18 cellular contexts compared by ENCODE assay signal in the genomic region with DNA sequence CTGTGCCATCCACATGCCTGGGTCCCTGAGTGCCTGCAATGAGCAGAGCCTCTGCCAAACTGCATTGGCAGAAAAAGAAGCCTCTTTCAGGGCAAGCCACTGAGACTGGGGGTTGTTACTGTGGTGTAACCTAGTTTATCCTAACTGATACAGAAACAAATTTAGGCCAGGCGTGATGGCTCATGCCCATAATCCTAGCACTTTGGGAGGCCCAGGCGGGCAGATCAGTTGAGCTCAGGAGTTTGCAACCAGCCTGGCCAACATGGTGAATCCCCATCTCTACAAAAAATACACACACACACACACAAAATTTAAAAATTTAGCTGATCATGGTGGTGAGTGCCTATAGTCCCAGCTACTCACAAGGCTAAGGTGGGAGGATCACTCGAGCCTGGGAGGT.
DNase-seq lines count a peak whose midpoint lies in the region; ATAC-seq and TF ChIP-seq lines count a peak whose summit lies in the region.
"Had no signal": no experiment of that assay in that cellular context is flagged by ENCODE, and none has a peak within 500 bp of the region (broad histone marks: within the 10 kb centered on the region; RNA-seq: fewer than 3 reads in every experiment).

No MANE protein-coding gene starts in this region.

- no peak overlapping the region for H3K4me3 ChIP-seq in heart right ventricle
- H3K4me3 ChIP-seq in left lung: no peak overlapping the region
- no peak overlapping the region for H3K4me3 ChIP-seq in spleen
- H3K4me3 ChIP-seq in SK-N-SH (ENCODE audit: low read depth in 2 of 2, low read length in 1 of 2): no peak overlapping the region
- H3K4me3 ChIP-seq: HAP-1 had no signal

- H3K27me3 ChIP-seq in heart right ventricle (peaks cover 0 to 39% (median 7%) of the 10 kb centered on the region in 7 donors), left lung (peaks cover 0 to 23% of the 10 kb centered on the region in 2 donors), spleen (replicated peaks in 1 of 7) (peaks cover 0 to 15% (median 0%) of the 10 kb centered on the region in 7 donors), SK-N-SH (ENCODE audit: insufficient read depth) (peaks cover 61% of the 10 kb centered on the region; the same call in 1 of the 2 replicates)
- H3K27me3 ChIP-seq: BE2C had no signal

- no peaks in the 10 kb centered on the region for H3K79me2 ChIP-seq in SK-N-SH (ENCODE audit: insufficient read depth)

- H3K9me3 Mint-ChIP-seq in chondrocyte (ENCODE audit: low read depth): no peaks in the 10 kb centered on the region
- H3K9me3 Mint-ChIP-seq: CD8-positive, alpha-beta memory T cell had no signal

- H3K4me2 ChIP-seq in SK-N-SH: no peak overlapping the region

- TF ChIP-seq EP300 in SK-N-SH (IDR thresholded peaks at IDR 0.05; ENCODE audit: borderline replicate concordance in 1 of 2, low read depth in 1 of 2, low read length in 1 of 2): no peak

- H3K36me3 ChIP-seq in heart right ventricle (no peaks in the 10 kb centered on the region), left lung (no peaks in the 10 kb centered on the region), spleen (no peaks in the 10 kb centered on the region), SK-N-SH (replicated peaks in 1 of 2; ENCODE audit: control insufficient read depth in 1 of 2, insufficient read depth in 2 of 2, low read length in 1 of 2) (no peaks in the 10 kb centered on the region)
- H3K36me3 ChIP-seq: BE2C, HAP-1 had no signal

- H3K4me3 Mint-ChIP-seq in chondrocyte (ENCODE audit: unreplicated experiment): no peak overlapping the region
- H3K4me3 Mint-ChIP-seq: CD4-positive, CD25-positive, alpha-beta regulatory T cell; CD8-positive, alpha-beta memory T cell had no signal

- no peak overlapping the region for H3K27ac Mint-ChIP-seq in chondrocyte (ENCODE audit: unreplicated experiment)
- H3K27ac Mint-ChIP-seq: CD4-positive, CD25-positive, alpha-beta regulatory T cell had no signal

- no peak for ATAC-seq in heart right ventricle
- no peak for ATAC-seq in left lung

- H3F3A ChIP-seq in SK-N-SH (replicated peaks; ENCODE audit: insufficient read depth): no peaks in the 10 kb centered on the region

- WGBS in heart right ventricle, 2 donors: 80 to 90% methylated on average over 3 of the region's 3 CpGs
- 88 to 100% (median 92%) methylated on average over 3 of the region's 3 CpGs for WGBS in spleen, 5 donors
- WGBS in SK-N-SH (ENCODE audit: low lambda C conversion rate): 53% methylated on average over 3 of the region's 3 CpGs

- no peaks in the 10 kb centered on the region for H3K4me1 ChIP-seq in heart right ventricle
- no peaks in the 10 kb centered on the region for H3K4me1 ChIP-seq in left lung
- no peaks in the 10 kb centered on the region for H3K4me1 ChIP-seq in spleen
- H3K4me1 ChIP-seq in SK-N-SH (ENCODE audit: control insufficient read depth in 1 of 2, insufficient read depth in 2 of 2, low read depth in 1 of 2, low read length in 1 of 2): peaks cover 0 to 8% of the 10 kb centered on the region in 2 experiments; a peak in 1 of 4 replicates
- H3K4me1 ChIP-seq: HAP-1 had no signal

- H3K27ac ChIP-seq in heart right ventricle: no peak overlapping the region
- H3K27ac ChIP-seq in left lung: no peak overlapping the region
- no peak overlapping the region for H3K27ac ChIP-seq in spleen
- no peak overlapping the region for H3K27ac ChIP-seq in SK-N-SH (ENCODE audit: low read depth in 2 of 2, low read length in 1 of 2)

- POLR2A ChIA-PET in SK-N-SH (lab: Yijun Ruan, JAX): no interaction called here

- H2AFZ ChIP-seq in SK-N-SH (ENCODE audit: low read depth): no peak overlapping the region

- TF ChIP-seq RAD21 in SK-N-SH (IDR thresholded peaks at IDR 0.05; ENCODE audit: low read length): no peak

- peak; percentile 36 for DNase-seq in cardiac septum (ENCODE audit: low spot score)
- DNase-seq in heart right ventricle: no peak
- peak; percentile 24 for DNase-seq in chondrocyte (ENCODE audit: low spot score)
- DNase-seq in left lung: peak; percentile 7 to 8
- DNase-seq in spleen: peak; percentile 22
- DNase-seq in SK-N-SH: no peak
- DNase-seq in activated effector memory CD4-positive, alpha-beta T cell treated with Interleukin-2 at 50 U/mL for 16 hours: no peak
- DNase-seq: ACHN; BE2C; C1 segment of cervical spinal cord; CD4-positive, CD25-positive, alpha-beta regulatory T cell; CD8-positive, alpha-beta memory T cell; COR-L47; DMS 273 treated with DMSO at 0.1 percent for 48 hours; DMS53; DND-41; EL had no signal

- H3K36me3 Mint-ChIP-seq in chondrocyte (ENCODE audit: low read depth): no peaks in the 10 kb centered on the region
- H3K36me3 Mint-ChIP-seq: CD4-positive, CD25-positive, alpha-beta regulatory T cell; CD8-positive, alpha-beta memory T cell had no signal

- H4K20me1 ChIP-seq in SK-N-SH (ENCODE audit: insufficient read depth): no peaks in the 10 kb centered on the region

- H3K4me1 Mint-ChIP-seq in chondrocyte (ENCODE audit: low read depth): peaks cover 7% of the 10 kb centered on the region
- H3K4me1 Mint-ChIP-seq: CD4-positive, CD25-positive, alpha-beta regulatory T cell; CD8-positive, alpha-beta memory T cell had no signal

- intact Hi-C loops in cardiac septum (cut with DNase I): no loop called here
- intact Hi-C loops in heart right ventricle (cut with DNase I): no loop called here
- intact Hi-C loops in left lung (cut with DNase I): no loop called here
- intact Hi-C loops in spleen (cut with DNase I; ENCODE audit: low total_unique reads): no loop called here

- H3K9me2 ChIP-seq in SK-N-SH: no peaks in the 10 kb centered on the region

- peaks cover 30% of the 10 kb centered on the region for H3K27me3 Mint-ChIP-seq in chondrocyte (ENCODE audit: low read depth)

- CTCF ChIA-PET in SK-N-SH (lab: Yijun Ruan, JAX): interaction anchor here (1.6 to 5.8 kb wide), 6 partner anchors 14 to 222 kb away, joined by 3 to 31 read pairs (median 10); no protein-coding TSS in a partner anchor

- peaks cover 0 to under 1% (median 0%) of the 10 kb centered on the region in 11 donors for H3K9me3 ChIP-seq in heart right ventricle
- H3K9me3 ChIP-seq in left lung: peaks cover 0 to 1% of the 10 kb centered on the region in 2 donors
- H3K9me3 ChIP-seq in spleen: peaks cover 0 to 1% (median 0%) of the 10 kb centered on the region in 8 donors
- no peaks in the 10 kb centered on the region for H3K9me3 ChIP-seq in SK-N-SH
- H3K9me3 ChIP-seq: BE2C, HAP-1 had no signal

- no peak for TF ChIP-seq POLR2A in spleen (IDR thresholded peaks at IDR 0.05)

- H3K9ac ChIP-seq in SK-N-SH: no peak overlapping the region

- no peak for TF ChIP-seq CTCF in heart right ventricle (IDR thresholded peaks at IDR 0.05)
- no peak for TF ChIP-seq CTCF in chondrocyte (IDR thresholded peaks at IDR 0.05)
- no peak for TF ChIP-seq CTCF in left lung (IDR thresholded peaks at IDR 0.05)
- TF ChIP-seq CTCF in spleen (IDR thresholded peaks at IDR 0.05 in 8 of 11, conservative IDR thresholded peaks at IDR 0.05 in 3 of 11): no peak
- no peak for TF ChIP-seq CTCF in SK-N-SH (IDR thresholded peaks at IDR 0.05)

TF ChIP-seq in SK-N-SH, 30 proteins besides CTCF, POLR2A, EP300 and RAD21:
- TF ChIP-seq FOSL2 (IDR thresholded peaks at IDR 0.05; ENCODE audit: borderline replicate concordance, low read depth) (no peak), RCOR1 (IDR thresholded peaks at IDR 0.05; ENCODE audit: low read length) (no peak), MEF2A (IDR thresholded peaks at IDR 0.05; ENCODE audit: borderline replicate concordance, low read depth) (no peak), SIN3A (IDR thresholded peaks at IDR 0.05; ENCODE audit: borderline replicate concordance, low read depth, low read length) (no peak), SMC3 (IDR thresholded peaks at IDR 0.05; ENCODE audit: low read depth, low read length) (no peak), CHD2 (IDR thresholded peaks at IDR 0.05; ENCODE audit: low read length, partially characterized antibody) (no peak), TEAD4 (IDR thresholded peaks at IDR 0.05; ENCODE audit: borderline replicate concordance, insufficient read depth) (no peak), FOXJ3 (CRISPR knock-in tag; IDR thresholded peaks at IDR 0.05) (no peak), TCF12 (IDR thresholded peaks at IDR 0.05) (no peak), NFIC (IDR thresholded peaks at IDR 0.05; ENCODE audit: borderline replicate concordance) (no peak), ZBTB33 (IDR thresholded peaks at IDR 0.05; ENCODE audit: borderline replicate concordance, low read depth) (no peak), EZH2phosphoT487 (IDR thresholded peaks at IDR 0.05; ENCODE audit: borderline replicate concordance, low read depth) (no peak), FOXM1 (IDR thresholded peaks at IDR 0.05; ENCODE audit: low read depth) (no peak), IRF3 (IDR thresholded peaks at IDR 0.05; ENCODE audit: low read depth, low read length) (no peak)

Comparison
In these comparisons a context has a peak if more than half of its experiments do, and no peak if none do; other contexts are left out.
1. DNase-seq: peak in cardiac septum (single experiment), chondrocyte (single experiment), left lung (2 of 2) and spleen (single experiment); none in heart right ventricle (0 of 2), SK-N-SH (single experiment) and activated effector memory CD4-positive, alpha-beta T cell treated with Interleukin-2 at 50 U/mL for 16 hours (single experiment).